Comparison of ENCODE assay signal across 1 cellular context in the genomic region with DNA sequence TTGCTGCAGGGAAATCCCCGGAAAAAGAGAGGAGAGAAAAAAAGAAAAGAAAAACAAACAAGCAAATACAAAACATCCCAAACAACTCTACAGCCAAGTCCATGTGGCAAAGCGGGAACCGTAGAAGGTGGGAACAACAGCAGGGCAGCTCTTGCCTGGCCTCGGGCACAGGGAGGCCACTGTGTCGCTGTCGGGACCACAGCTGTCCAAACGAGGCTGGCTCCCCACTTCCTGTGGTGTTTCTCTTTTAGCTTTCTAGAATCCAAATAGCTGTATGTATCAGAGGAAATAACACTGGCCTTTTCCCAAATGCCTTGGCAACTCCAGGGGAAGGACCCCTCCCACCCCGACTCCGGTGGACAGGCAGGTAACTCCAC.
TF ChIP-seq lines count a peak whose summit lies in the region.

No MANE protein-coding gene starts in this region.

TF ChIP-seq in HepG2, 621 proteins besides CTCF, POLR2A, EP300 and RAD21 (continued from another document):
- no peak for TF ChIP-seq SYNCRIP (IDR thresholded peaks at IDR 0.05; ENCODE audit: insufficient read depth, low read depth, low read length)
- TF ChIP-seq, protein P1, sequence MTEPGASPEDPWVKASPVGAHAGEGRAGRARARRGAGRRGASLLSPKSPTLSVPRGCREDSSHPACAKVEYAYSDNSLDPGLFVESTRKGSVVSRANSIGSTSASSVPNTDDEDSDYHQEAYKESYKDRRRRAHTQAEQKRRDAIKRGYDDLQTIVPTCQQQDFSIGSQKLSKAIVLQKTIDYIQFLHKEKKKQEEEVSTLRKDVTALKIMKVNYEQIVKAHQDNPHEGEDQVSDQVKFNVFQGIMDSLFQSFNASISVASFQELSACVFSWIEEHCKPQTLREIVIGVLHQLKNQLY (CRISPR knock-in tag; IDR thresholded peaks at IDR 0.05), result no peak
- no peak for TF ChIP-seq ZNF549 (CRISPR knock-in tag; IDR thresholded peaks at IDR 0.05)
- TF ChIP-seq ZNF282 (IDR thresholded peaks at IDR 0.05; ENCODE audit: partially characterized antibody), result no peak
- no peak for TF ChIP-seq ZFP36 (IDR thresholded peaks at IDR 0.05; ENCODE audit: borderline replicate concordance, low read depth, low read length, partially characterized antibody)
- TF ChIP-seq, protein P2, sequence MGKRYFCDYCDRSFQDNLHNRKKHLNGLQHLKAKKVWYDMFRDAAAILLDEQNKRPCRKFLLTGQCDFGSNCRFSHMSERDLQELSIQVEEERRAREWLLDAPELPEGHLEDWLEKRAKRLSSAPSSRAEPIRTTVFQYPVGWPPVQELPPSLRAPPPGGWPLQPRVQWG (CRISPR knock-in tag; IDR thresholded peaks at IDR 0.05; ENCODE audit: borderline replicate concordance, low read depth), result no peak
